26 cellular contexts compared by ENCODE assay signal in the genomic region with DNA sequence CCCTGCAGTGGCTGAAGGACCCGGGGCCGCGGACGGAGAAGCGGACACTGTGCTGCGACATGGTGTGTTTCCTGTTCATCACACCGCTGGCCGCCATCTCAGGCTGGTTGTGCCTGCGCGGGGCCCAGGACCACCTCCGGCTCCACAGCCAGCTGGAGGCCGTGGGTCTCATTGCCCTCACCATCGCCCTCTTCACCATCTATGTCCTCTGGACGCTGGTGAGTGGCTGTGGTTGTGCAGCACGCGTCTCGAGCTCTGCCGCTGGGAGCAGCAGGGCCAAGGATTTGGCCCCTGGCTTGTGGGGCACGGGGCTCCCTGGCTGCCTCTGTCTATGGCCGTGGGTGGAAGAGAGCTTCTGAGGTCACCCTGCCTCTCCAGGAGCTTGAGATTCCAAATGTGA.
"Had no signal": no experiment of that assay in that cellular context is flagged by ENCODE, and none has a peak within 500 bp of the region (broad histone marks: within the 10 kb centered on the region; RNA-seq: fewer than 3 reads in every experiment).

No MANE protein-coding gene starts in this region.

- H3K36me3 ChIP-seq: prostate gland had no signal

- H3K4me3 Mint-ChIP-seq: effector memory CD8-positive, alpha-beta T cell; memory B cell; natural killer cell; neural crest cell; type B pancreatic cell had no signal

- H3K4me2 ChIP-seq: smooth muscle cell had no signal

- H3K27me3 ChIP-seq: esophagus squamous epithelium, right atrium auricular region, stomach, thyroid gland had no signal

- H3K27ac ChIP-seq: coronary artery, esophagus squamous epithelium, prostate gland, right atrium auricular region, stomach, thyroid gland had no signal

- H3K4me1 Mint-ChIP-seq: neural crest cell had no signal

- ATAC-seq: effector memory CD8-positive, alpha-beta T cell; natural killer cell; sciatic nerve had no signal

- H3K4me1 ChIP-seq: prostate gland had no signal

- H3K27me3 Mint-ChIP-seq: effector memory CD8-positive, alpha-beta T cell; memory B cell; type B pancreatic cell had no signal

- H3K36me3 Mint-ChIP-seq: natural killer cell, type B pancreatic cell had no signal

- H3K9me3 Mint-ChIP-seq: effector memory CD8-positive, alpha-beta T cell; memory B cell; natural killer cell; neural crest cell; type B pancreatic cell had no signal

- DNase-seq: dermis blood vessel endothelial cell; effector memory CD8-positive, alpha-beta T cell; erythroblast; esophagus squamous epithelium; natural killer cell; nucleus accumbens; stimulated activated CD4-positive, alpha-beta T cell treated with anti-CD3 and anti-CD28 coated beads, Interleukin-12 subunit alpha, Interleukin-12 subunit beta, amount 100 ng/mL, for 4 hours; stimulated activated CD4-positive, alpha-beta T cell treated with anti-CD3 and anti-CD28 coated beads, Interleukin-1b, Interleukin-23, amount 100 ng/mL, for 48 hours; stimulated activated CD4-positive, alpha-beta T cell treated with anti-CD3 and anti-CD28 coated beads, Interleukin-4, amount 100 ng/mL, for 1 hour; stimulated activated CD8-positive, alpha-beta memory T cell treated with anti-CD3 and anti-CD28 coated beads, Interleukin-4, amount 100 ng/mL, for 48 hours; stimulated activated naive CD4-positive, alpha-beta T cell treated with Interleukin-2 at 50 U/mL for 16 hours; stomach; thyroid gland had no signal

- H3K27ac Mint-ChIP-seq: memory B cell, natural killer cell, type B pancreatic cell had no signal

- H3K4me3 ChIP-seq: coronary artery, esophagus squamous epithelium, lung, prostate gland, right atrium auricular region, smooth muscle cell, stomach, thyroid gland had no signal

- FAIRE-seq: endometrium, frontal cortex, keratinocyte, urothelium cell line had no signal

- H3K9me3 ChIP-seq: esophagus squamous epithelium, prostate gland, right atrium auricular region, stomach, thyroid gland had no signal
